In the genomic region with DNA sequence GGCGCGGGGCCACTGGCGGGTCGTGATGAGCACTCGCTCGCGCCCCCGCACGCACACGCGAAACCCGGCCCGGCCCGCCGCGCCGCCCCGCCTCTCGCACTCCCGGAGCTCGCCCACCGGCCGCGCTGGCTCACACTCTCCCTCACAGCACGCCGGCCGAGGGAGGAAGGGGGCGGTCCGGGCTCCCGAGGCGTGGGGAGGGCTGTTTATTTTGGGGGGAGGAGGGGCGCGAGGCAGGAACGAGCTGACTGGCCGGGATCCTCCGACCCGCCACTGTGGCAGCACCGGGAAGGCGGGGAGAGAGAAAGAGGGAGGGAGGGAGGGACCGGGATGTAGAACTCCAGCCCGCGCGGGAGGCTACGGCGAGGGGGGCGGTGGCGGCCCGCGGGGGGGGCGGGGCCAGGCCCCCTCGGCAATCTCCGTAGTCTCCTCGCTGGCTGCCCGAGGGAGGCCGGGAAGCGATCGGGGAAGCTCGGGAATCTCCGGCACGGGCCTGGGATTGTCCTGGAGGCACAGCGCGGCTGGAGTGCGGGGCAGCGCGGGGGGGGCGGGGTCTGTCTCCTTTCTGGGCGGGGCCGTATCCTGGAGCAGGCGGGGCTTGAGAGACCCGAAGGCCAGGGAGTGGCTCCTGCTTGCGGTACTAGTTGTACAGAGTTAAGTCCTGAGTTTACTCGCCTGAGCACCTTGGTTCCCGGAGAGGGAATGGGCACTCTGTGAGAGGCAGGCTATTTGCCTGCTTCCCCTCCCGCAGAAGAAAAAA, we compare ENCODE assay signal across 8 cellular contexts. TPM values are rescaled to one million over a fixed set of nuclear protein-coding genes. Genes with fewer than 3 reads are reported as not detected.
DNase-seq lines count a peak whose midpoint lies in the region; ATAC-seq and TF ChIP-seq lines count a peak whose summit lies in the region.

A gene with protein sequence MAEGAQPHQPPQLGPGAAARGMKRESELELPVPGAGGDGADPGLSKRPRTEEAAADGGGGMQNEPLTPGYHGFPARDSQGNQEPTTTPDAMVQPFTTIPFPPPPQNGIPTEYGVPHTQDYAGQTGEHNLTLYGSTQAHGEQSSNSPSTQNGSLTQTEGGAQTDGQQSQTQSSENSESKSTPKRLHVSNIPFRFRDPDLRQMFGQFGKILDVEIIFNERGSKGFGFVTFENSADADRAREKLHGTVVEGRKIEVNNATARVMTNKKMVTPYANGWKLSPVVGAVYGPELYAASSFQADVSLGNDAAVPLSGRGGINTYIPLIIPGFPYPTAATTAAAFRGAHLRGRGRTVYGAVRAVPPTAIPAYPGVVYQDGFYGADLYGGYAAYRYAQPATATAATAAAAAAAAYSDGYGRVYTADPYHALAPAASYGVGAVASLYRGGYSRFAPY (minus strand): TSS at position 179 of the 760 bp plus-strand sequence. CDS start 399 bp downstream, outside the sequence.

- H2AFZ ChIP-seq in parathyroid adenoma, result peak within 1 kb of the TSS; percentile 80

- H3K9me3 Mint-ChIP-seq in T-helper 1 cell treated with Interleukin-12 subunit alpha and Interleukin-12 subunit beta and Interleukin-4 antibody, amounts not matched to agents 30 μg/mL and 1 μg/mL, for 36 hours, result no peaks in the 10 kb centered on the region

- peak in 1 of 2 donors; percentile 65 for TF ChIP-seq POLR2A in heart left ventricle (IDR thresholded peaks at IDR 0.05)

- H3K27me3 Mint-ChIP-seq in T-helper 1 cell treated with Interleukin-12 subunit alpha and Interleukin-12 subunit beta and Interleukin-4 antibody, amounts not matched to agents 30 μg/mL and 1 μg/mL, for 36 hours (ENCODE audit: low read depth), result peaks cover 52% of the 10 kb centered on the region

- H3K4me3 ChIP-seq in heart left ventricle, result peak within 1 kb of the TSS; percentile 66 to 93 (median 83)
- H3K4me3 ChIP-seq in parathyroid adenoma (ENCODE audit: low read depth, low read length), result peak within 1 kb of the TSS; percentile 81
- H3K4me3 ChIP-seq in thoracic aorta, result peak within 1 kb of the TSS; percentile 94

- H3K4me1 ChIP-seq in heart left ventricle (peaks cover 0 to 32% (median 12%) of the 10 kb centered on the region in 12 donors), parathyroid adenoma (no peaks in the 10 kb centered on the region), thoracic aorta (ENCODE audit: control insufficient read depth in 1 of 2, low read depth in 2 of 2) (peaks cover 6 to 14% of the 10 kb centered on the region in 2 donors)

- H3K36me3 Mint-ChIP-seq in T-helper 1 cell treated with Interleukin-12 subunit alpha and Interleukin-12 subunit beta and Interleukin-4 antibody, amounts not matched to agents 30 μg/mL and 1 μg/mL, for 36 hours (ENCODE audit: low read depth), result no peaks in the 10 kb centered on the region

- H3K27ac ChIP-seq in heart left ventricle, result peak within 1 kb of the TSS; percentile 58 to 94 (median 91)
- H3K27ac ChIP-seq in parathyroid adenoma, result peak within 1 kb of the TSS; percentile 62
- H3K27ac ChIP-seq in thoracic aorta, result peak within 1 kb of the TSS; percentile 83 to 97

- TF ChIP-seq CTCF in heart left ventricle (IDR thresholded peaks at IDR 0.05) (no peak), parathyroid adenoma (IDR thresholded peaks at IDR 0.05) (no peak), thoracic aorta (IDR thresholded peaks at IDR 0.05) (no peak)

- intact Hi-C loops in heart left ventricle (cut with DNase I), result loop anchor here in 9 of 10 donors (2.0 to 10.0 kb wide), 11 partner anchors 36 to 97 kb away; no protein-coding TSS in a partner anchor

- H3K36me3 ChIP-seq in heart left ventricle (peaks cover 0 to 11% (median 3%) of the 10 kb centered on the region in 9 donors), parathyroid adenoma (ENCODE audit: control insufficient read depth, insufficient read depth, low read length) (no peaks in the 10 kb centered on the region), thoracic aorta (peaks cover 8% of the 10 kb centered on the region)

- H3K9ac ChIP-seq in parathyroid adenoma, result peak within 1 kb of the TSS; percentile 53

- ATAC-seq in GM18511 (IDR thresholded peaks at IDR 0.05; ENCODE audit: unreplicated experiment) (peak; percentile 44), heart left ventricle (peak; percentile 93 to 98 (median 96)), thoracic aorta (ENCODE audit: insufficient number of reproducible peaks, low FRiP score, low read depth) (peak; percentile 89), HG02938 (IDR thresholded peaks at IDR 0.05; ENCODE audit: unreplicated experiment) (no peak)

- DNase-seq in NCI-H146 (lab: John Stamatoyannopoulos, UW) (peak; percentile 92), amygdala (lab: John Stamatoyannopoulos, UW) (peak; percentile 46 to 99 (median 90)), heart left ventricle (peak; percentile 97 to 98 (median 98)), thoracic aorta (ENCODE audit: low spot score) (peak; percentile 93)

- H3K4me2 ChIP-seq in parathyroid adenoma (ENCODE audit: low read length), result peak within 1 kb of the TSS; percentile 91

- H3K79me2 ChIP-seq in parathyroid adenoma, result peaks cover 2% of the 10 kb centered on the region

- H3K9me3 ChIP-seq in heart left ventricle (no peaks in the 10 kb centered on the region), parathyroid adenoma (ENCODE audit: control insufficient read depth, low read length) (no peaks in the 10 kb centered on the region), thoracic aorta (no peaks in the 10 kb centered on the region)

- 1% methylated on average over 34 to 74 of the region's 74 CpGs for WGBS in heart left ventricle, 4 donors

- H3K4me1 Mint-ChIP-seq in T-helper 1 cell treated with Interleukin-12 subunit alpha and Interleukin-12 subunit beta and Interleukin-4 antibody, amounts not matched to agents 30 μg/mL and 1 μg/mL, for 36 hours (ENCODE audit: low read depth), result peaks cover 13% of the 10 kb centered on the region

- peak within 1 kb of the TSS; percentile 38 for H3K27ac Mint-ChIP-seq in T-helper 1 cell treated with Interleukin-12 subunit alpha and Interleukin-12 subunit beta and Interleukin-4 antibody, amounts not matched to agents 30 μg/mL and 1 μg/mL, for 36 hours

- H3K4me3 Mint-ChIP-seq in T-helper 1 cell treated with Interleukin-12 subunit alpha and Interleukin-12 subunit beta and Interleukin-4 antibody, amounts not matched to agents 30 μg/mL and 1 μg/mL, for 36 hours, result peak within 1 kb of the TSS; percentile 85

- H3K27me3 ChIP-seq in heart left ventricle (no peaks in the 10 kb centered on the region), parathyroid adenoma (ENCODE audit: control insufficient read depth, insufficient read depth, low read length) (no peaks in the 10 kb centered on the region), thoracic aorta (replicated peaks; ENCODE audit: insufficient read depth) (no peaks in the 10 kb centered on the region)

RNA-seq across cellular contexts. Expression of the gene that starts here (rescaled TPM):
- total RNA-seq in heart left ventricle (100 to 1,000 TPM in 1 of 9 donors, 10 to 100 TPM in 8; 71.0 to 102 (median 84.8) TPM), thoracic aorta (100 to 1,000 TPM; 117 to 143 TPM)
- polyA plus RNA-seq in heart left ventricle, result 10 to 100 TPM; 31.0 to 41.0 TPM
